ENCODE assay signal across 1 cellular context in genomic region chr15:28274211-28274610, GRCh38.
TF ChIP-seq lines count a peak whose summit lies in the region.

No MANE protein-coding gene starts in this region.

TF ChIP-seq in H1, 55 proteins besides CTCF, POLR2A, EP300 and RAD21:
- TF ChIP-seq GTF2F1 (IDR thresholded peaks at IDR 0.05; ENCODE audit: borderline replicate concordance, low read depth, low read length) = no peak
- TF ChIP-seq CHD1 (IDR thresholded peaks at IDR 0.05; ENCODE audit: low read depth, low read length) = no peak
- TF ChIP-seq SRF (IDR thresholded peaks at IDR 0.05; ENCODE audit: low read depth, low read length) = no peak
- TF ChIP-seq CREB1 (IDR thresholded peaks at IDR 0.05) = no peak
- TF ChIP-seq CBX8 (IDR thresholded peaks at IDR 0.05; ENCODE audit: borderline replicate concordance, low read depth, low read length) = no peak
- TF ChIP-seq TAF1 (IDR thresholded peaks at IDR 0.05; ENCODE audit: low read depth, low read length) = no peak
- TF ChIP-seq HDAC2 (IDR thresholded peaks at IDR 0.05; ENCODE audit: borderline replicate concordance in 1 of 2, low read depth in 2 of 2, low read length in 2 of 2) = no peak
- no peak for TF ChIP-seq HDAC6 (IDR thresholded peaks at IDR 0.05; ENCODE audit: low read depth, low read length)
- TF ChIP-seq KDM4A (IDR thresholded peaks at IDR 0.05; ENCODE audit: low read depth, low read length, severe bottlenecking) = no peak
- TF ChIP-seq TBP (IDR thresholded peaks at IDR 0.05; ENCODE audit: low read depth, low read length) = no peak
- TF ChIP-seq CHD2 (IDR thresholded peaks at IDR 0.05; ENCODE audit: low read length) = no peak
- TF ChIP-seq ATF2 (IDR thresholded peaks at IDR 0.05; ENCODE audit: low read length) = no peak
- TF ChIP-seq BCL11A (IDR thresholded peaks at IDR 0.05; ENCODE audit: low read depth in 2 of 2, low read length in 2 of 2) = no peak
- TF ChIP-seq BRCA1 (IDR thresholded peaks at IDR 0.05; ENCODE audit: low read depth, low read length) = no peak
- TF ChIP-seq ATF3 (IDR thresholded peaks at IDR 0.05; ENCODE audit: insufficient read depth, low read depth, low read length) = no peak
- no peak for TF ChIP-seq NANOG (IDR thresholded peaks at IDR 0.05; ENCODE audit: insufficient read depth, low read depth, low read length, poor library complexity, severe bottlenecking)
- TF ChIP-seq YY1 (IDR thresholded peaks at IDR 0.05; ENCODE audit: low read depth, low read length) = no peak
- TF ChIP-seq KDM5A (IDR thresholded peaks at IDR 0.05; ENCODE audit: low read length) = no peak
- no peak for TF ChIP-seq EZH2 (IDR thresholded peaks at IDR 0.05; ENCODE audit: low read depth, low read length, severe bottlenecking)
- TF ChIP-seq CBX5 (IDR thresholded peaks at IDR 0.05; ENCODE audit: low read depth, low read length) = no peak
TF ChIP-seq in H1: peak in this region for 0.
